Comparison of ENCODE assay signal across 1 cellular context in genomic region chr12:66467932-66468331, GRCh38.
TF ChIP-seq lines count a peak whose summit lies in the region.

No MANE protein-coding gene starts in this region.

TF ChIP-seq in GM23338, 12 proteins besides CTCF, POLR2A, EP300 and RAD21 (continued from another document):
- no peak for TF ChIP-seq EZH2 (IDR thresholded peaks at IDR 0.05; ENCODE audit: low read depth, unreplicated experiment)
- no peak for TF ChIP-seq REST (IDR thresholded peaks at IDR 0.05; ENCODE audit: unreplicated experiment)
- no peak for TF ChIP-seq POLR2AphosphoS5 (IDR thresholded peaks at IDR 0.05; ENCODE audit: low read depth)
- TF ChIP-seq STAT1 (IDR thresholded peaks at IDR 0.05; ENCODE audit: unreplicated experiment): no peak
- TF ChIP-seq CREB1 (CRISPR knock-in tag; IDR thresholded peaks at IDR 0.05; ENCODE audit: low read depth): no peak
- TF ChIP-seq ZNF331 (CRISPR knock-in tag; IDR thresholded peaks at IDR 0.05; ENCODE audit: low read depth): no peak
- TF ChIP-seq JUNB (IDR thresholded peaks at IDR 0.05; ENCODE audit: unreplicated experiment): no peak
TF ChIP-seq in GM23338: peak in this region for 0.
